ENCODE assay signal across 1 cellular context in genomic region chr16:81456523-81457325, GRCh38.
A peak's percentile ranks its signal among the peaks of the same experiment; 100 is the strongest.
TF ChIP-seq lines count a peak whose summit lies in the region.

No MANE protein-coding gene starts in this region.

TF ChIP-seq in HepG2, 621 proteins besides CTCF, POLR2A, EP300 and RAD21 (continued from another document and continues in another):
- TF ChIP-seq PRDM10 (CRISPR knock-in tag; IDR thresholded peaks at IDR 0.05; ENCODE audit: low read depth) (no peak; the same call in 1 of the 2 replicates), ZNF776 (CRISPR knock-in tag; IDR thresholded peaks at IDR 0.05) (0 out of 2 replicates have a peak, but pooled peaks have one; percentile 5), ZSCAN5A (CRISPR knock-in tag; IDR thresholded peaks at IDR 0.05; ENCODE audit: borderline replicate concordance) (0 out of 2 replicates have a peak, but pooled peaks have one; percentile 57), ZKSCAN8 (CRISPR knock-in tag; IDR thresholded peaks at IDR 0.05; ENCODE audit: borderline replicate concordance) (peak; percentile 62; the same call in 1 of the 2 replicates), HNRNPUL1 (IDR thresholded peaks at IDR 0.05; ENCODE audit: low read depth, low read length) (no peak), MED1 (CRISPR knock-in tag; IDR thresholded peaks at IDR 0.05) (peak; percentile 97), RELA (CRISPR knock-in tag; IDR thresholded peaks at IDR 0.05) (0 out of 2 replicates have a peak, but pooled peaks have one; percentile 31), DZIP1 (CRISPR knock-in tag; IDR thresholded peaks at IDR 0.05) (no peak), ZNF496 (CRISPR knock-in tag; IDR thresholded peaks at IDR 0.05; ENCODE audit: insufficient replicate concordance) (no peak), ZNF597 (CRISPR knock-in tag; IDR thresholded peaks at IDR 0.05) (no peak), ZNF230 (CRISPR knock-in tag; IDR thresholded peaks at IDR 0.05) (peak; percentile 57; the same call in 1 of the 2 replicates), KLF13 (CRISPR knock-in tag; IDR thresholded peaks at IDR 0.05) (no peak), CREBL2 (CRISPR knock-in tag; IDR thresholded peaks at IDR 0.05; ENCODE audit: borderline replicate concordance) (no peak), DR1 (CRISPR knock-in tag; IDR thresholded peaks at IDR 0.05) (no peak; the same call in 1 of the 2 replicates), ZNF333 (CRISPR knock-in tag; IDR thresholded peaks at IDR 0.05; ENCODE audit: borderline replicate concordance) (no peak; the same call in 1 of the 2 replicates), ARID2 (CRISPR knock-in tag; IDR thresholded peaks at IDR 0.05; ENCODE audit: borderline replicate concordance) (no peak), NFAT5 (CRISPR knock-in tag; IDR thresholded peaks at IDR 0.05) (peak; percentile 20), ZNF256 (CRISPR knock-in tag; conservative IDR thresholded peaks at IDR 0.05) (no peak), ZNF589 (CRISPR knock-in tag; conservative IDR thresholded peaks at IDR 0.05) (no peak), ZNF766 (CRISPR knock-in tag; IDR thresholded peaks at IDR 0.05; ENCODE audit: borderline replicate concordance) (0 out of 2 replicates have a peak, but pooled peaks have one; percentile 11), TBL1XR1 (IDR thresholded peaks at IDR 0.05; ENCODE audit: borderline replicate concordance, low read length, partially characterized antibody) (peak; percentile 78), MLLT10 (CRISPR knock-in tag; IDR thresholded peaks at IDR 0.05) (no peak), ZFP41 (CRISPR knock-in tag; IDR thresholded peaks at IDR 0.05; ENCODE audit: borderline replicate concordance) (peak; percentile 31; the same call in 1 of the 2 replicates), AGO2 (optimal IDR thresholded peaks at IDR 0.05; ENCODE audit: low read depth, low read length) (peak; percentile 74), ZNF790 (CRISPR knock-in tag; IDR thresholded peaks at IDR 0.05; ENCODE audit: borderline replicate concordance) (no peak), FOXP4 (CRISPR knock-in tag; IDR thresholded peaks at IDR 0.05) (peak; percentile 89), MAX (IDR thresholded peaks at IDR 0.05) (peak; percentile 89), CBFB (CRISPR knock-in tag; IDR thresholded peaks at IDR 0.05) (peak; percentile 77), BATF2 (CRISPR knock-in tag; IDR thresholded peaks at IDR 0.05) (no peak), ZNF713 (CRISPR knock-in tag; IDR thresholded peaks at IDR 0.05) (peak; percentile 97; the same call in 1 of the 2 replicates), KLF9 (CRISPR knock-in tag; IDR thresholded peaks at IDR 0.05; ENCODE audit: low read depth) (no peak), LCORL (IDR thresholded peaks at IDR 0.05) (no peak), LCORL (CRISPR knock-in tag; IDR thresholded peaks at IDR 0.05) (no peak; the same call in 1 of the 2 replicates), ZNF747 (CRISPR knock-in tag; IDR thresholded peaks at IDR 0.05; ENCODE audit: borderline replicate concordance) (peak; percentile 77; the same call in 1 of the 2 replicates), NCOA2 (CRISPR knock-in tag; IDR thresholded peaks at IDR 0.05) (peak; percentile 90), SP4 (CRISPR knock-in tag; IDR thresholded peaks at IDR 0.05) (peak; percentile 62), TSC22D2 (CRISPR knock-in tag; IDR thresholded peaks at IDR 0.05; ENCODE audit: borderline replicate concordance) (peak; percentile 28; the same call in 1 of the 2 replicates), MIER3 (CRISPR knock-in tag; IDR thresholded peaks at IDR 0.05; ENCODE audit: borderline replicate concordance) (peak; percentile 97), ZNF691 (CRISPR knock-in tag; IDR thresholded peaks at IDR 0.05; ENCODE audit: borderline replicate concordance, low read depth) (peak; percentile 93; the same call in 1 of the 2 replicates), ZFP90 (CRISPR knock-in tag; IDR thresholded peaks at IDR 0.05; ENCODE audit: borderline replicate concordance) (no peak; the same call in 1 of the 2 replicates), IKZF5 (CRISPR knock-in tag; IDR thresholded peaks at IDR 0.05) (peak; percentile 90)
